Comparison of ENCODE assay signal across 1 cellular context in the genomic region with DNA sequence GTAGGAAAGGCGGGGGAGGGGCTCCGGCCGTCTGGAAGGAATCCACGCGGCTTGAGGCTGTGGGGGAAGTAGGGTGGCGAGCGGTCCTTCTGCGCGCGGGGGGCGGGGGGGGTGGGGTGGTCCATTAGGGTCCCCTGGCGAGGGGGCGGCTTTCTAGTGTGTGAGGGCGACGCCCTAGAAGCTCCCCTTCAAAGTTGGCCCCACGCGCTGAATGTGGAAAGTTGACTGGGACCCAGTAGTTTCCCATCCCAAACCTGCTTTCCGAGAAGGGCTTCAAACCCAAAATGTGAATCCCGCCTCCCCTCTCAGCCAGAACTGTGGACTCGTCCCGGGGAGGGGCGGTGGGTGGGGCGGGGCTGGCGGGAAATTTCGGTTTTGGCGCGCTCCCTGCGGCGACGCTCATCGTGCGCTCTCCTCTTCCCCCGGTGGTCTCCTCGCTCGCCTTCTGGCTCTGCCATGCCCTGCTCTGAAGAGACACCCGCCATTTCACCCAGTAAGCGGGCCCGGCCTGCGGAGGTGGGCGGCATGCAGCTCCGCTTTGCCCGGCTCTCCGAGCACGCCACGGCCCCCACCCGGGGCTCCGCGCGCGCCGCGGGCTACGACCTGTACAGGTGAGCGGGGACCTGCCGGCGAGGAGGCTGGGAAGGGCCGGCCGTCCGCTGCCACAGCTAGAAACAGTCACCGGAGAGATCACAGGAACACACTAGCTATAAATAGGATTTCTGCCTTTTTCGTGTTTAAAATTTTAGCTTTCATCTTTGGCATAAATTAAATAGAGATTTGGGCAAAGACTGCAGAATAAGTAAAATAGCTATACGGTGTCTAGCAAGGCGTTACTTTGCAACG.
TF ChIP-seq lines count a peak whose summit lies in the region.

No MANE protein-coding gene starts in this region.

TF ChIP-seq in K562, 482 proteins besides CTCF, POLR2A, EP300 and RAD21 (continued from another document and continues in another):
- no peak for TF ChIP-seq ZNF561 (CRISPR knock-in tag; conservative IDR thresholded peaks at IDR 0.05)
- TF ChIP-seq, protein P1, sequence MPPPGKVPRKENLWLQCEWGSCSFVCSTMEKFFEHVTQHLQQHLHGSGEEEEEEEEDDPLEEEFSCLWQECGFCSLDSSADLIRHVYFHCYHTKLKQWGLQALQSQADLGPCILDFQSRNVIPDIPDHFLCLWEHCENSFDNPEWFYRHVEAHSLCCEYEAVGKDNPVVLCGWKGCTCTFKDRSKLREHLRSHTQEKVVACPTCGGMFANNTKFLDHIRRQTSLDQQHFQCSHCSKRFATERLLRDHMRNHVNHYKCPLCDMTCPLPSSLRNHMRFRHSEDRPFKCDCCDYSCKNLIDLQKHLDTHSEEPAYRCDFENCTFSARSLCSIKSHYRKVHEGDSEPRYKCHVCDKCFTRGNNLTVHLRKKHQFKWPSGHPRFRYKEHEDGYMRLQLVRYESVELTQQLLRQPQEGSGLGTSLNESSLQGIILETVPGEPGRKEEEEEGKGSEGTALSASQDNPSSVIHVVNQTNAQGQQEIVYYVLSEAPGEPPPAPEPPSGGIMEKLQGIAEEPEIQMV (tag; conservative IDR thresholded peaks at IDR 0.05; ENCODE audit: low read depth): no peak
- no peak for TF ChIP-seq PML (IDR thresholded peaks at IDR 0.05; ENCODE audit: low read length)
- TF ChIP-seq CEBPB (tag; IDR thresholded peaks at IDR 0.05): no peak
- TF ChIP-seq CLOCK (CRISPR knock-in tag; IDR thresholded peaks at IDR 0.05; ENCODE audit: borderline replicate concordance): no peak
- TF ChIP-seq SNRNP70 (optimal IDR thresholded peaks at IDR 0.05; ENCODE audit: low read depth, low read length): no peak
- TF ChIP-seq SAFB2 (IDR thresholded peaks at IDR 0.05; ENCODE audit: borderline replicate concordance, low read depth, low read length, severe bottlenecking): no peak
- TF ChIP-seq WHSC1 (IDR thresholded peaks at IDR 0.05; ENCODE audit: low read length): no peak
- TF ChIP-seq EGR1 (conservative IDR thresholded peaks at IDR 0.05): peak; percentile 28; the same call in 1 of the 2 replicates
- no peak for TF ChIP-seq TAL1 (IDR thresholded peaks at IDR 0.05)
- peak in 1 of 2 experiments; percentile 61; a peak in 1 of 4 replicates for TF ChIP-seq SIN3A (IDR thresholded peaks at IDR 0.05; ENCODE audit: borderline replicate concordance in 2 of 2, control insufficient read depth in 1 of 2, low read depth in 2 of 2, low read length in 2 of 2)
- TF ChIP-seq L3MBTL2 (IDR thresholded peaks at IDR 0.05): peak; percentile 74
- no peak for TF ChIP-seq BRD4 (IDR thresholded peaks at IDR 0.05)
- TF ChIP-seq NFIX (CRISPR knock-in tag; IDR thresholded peaks at IDR 0.05; ENCODE audit: low read depth): no peak
- TF ChIP-seq, protein P2, sequence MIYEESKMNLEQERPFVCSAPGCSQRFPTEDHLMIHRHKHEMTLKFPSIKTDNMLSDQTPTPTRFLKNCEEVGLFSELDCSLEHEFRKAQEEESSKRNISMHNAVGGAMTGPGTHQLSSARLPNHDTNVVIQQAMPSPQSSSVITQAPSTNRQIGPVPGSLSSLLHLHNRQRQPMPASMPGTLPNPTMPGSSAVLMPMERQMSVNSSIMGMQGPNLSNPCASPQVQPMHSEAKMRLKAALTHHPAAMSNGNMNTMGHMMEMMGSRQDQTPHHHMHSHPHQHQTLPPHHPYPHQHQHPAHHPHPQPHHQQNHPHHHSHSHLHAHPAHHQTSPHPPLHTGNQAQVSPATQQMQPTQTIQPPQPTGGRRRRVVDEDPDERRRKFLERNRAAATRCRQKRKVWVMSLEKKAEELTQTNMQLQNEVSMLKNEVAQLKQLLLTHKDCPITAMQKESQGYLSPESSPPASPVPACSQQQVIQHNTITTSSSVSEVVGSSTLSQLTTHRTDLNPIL (CRISPR knock-in tag; IDR thresholded peaks at IDR 0.05): no peak
- TF ChIP-seq PURB (CRISPR knock-in tag; IDR thresholded peaks at IDR 0.05; ENCODE audit: low read depth): no peak
- 0 out of 2 replicates have a peak, but pooled peaks have one; percentile 16 for TF ChIP-seq FOXP1 (CRISPR knock-in tag; IDR thresholded peaks at IDR 0.05)
- no peak for TF ChIP-seq SMARCB1 (IDR thresholded peaks at IDR 0.05; ENCODE audit: insufficient read length, low read depth)
- no peak for TF ChIP-seq U2AF1 (optimal IDR thresholded peaks at IDR 0.05; ENCODE audit: low read depth, low read length)
- TF ChIP-seq HDGF (IDR thresholded peaks at IDR 0.05): no peak
- no peak for TF ChIP-seq NCOA6 (IDR thresholded peaks at IDR 0.05)
- no peak for TF ChIP-seq RAD51 (IDR thresholded peaks at IDR 0.05; ENCODE audit: borderline replicate concordance, low read depth)
- TF ChIP-seq BHLHE40 (IDR thresholded peaks at IDR 0.05; ENCODE audit: low read length): peak; percentile 72
- TF ChIP-seq CHD7 (IDR thresholded peaks at IDR 0.05; ENCODE audit: low read depth, low read length): no peak
- TF ChIP-seq PHB (CRISPR knock-in tag; IDR thresholded peaks at IDR 0.05): no peak
- no peak for TF ChIP-seq HMGN3 (IDR thresholded peaks at IDR 0.05; ENCODE audit: borderline replicate concordance, extremely low read depth, insufficient read length, low read depth, low read length)
- TF ChIP-seq BDP1 (IDR thresholded peaks at IDR 0.05; ENCODE audit: insufficient read depth, insufficient read length): no peak
- TF ChIP-seq ZKSCAN1 (IDR thresholded peaks at IDR 0.05; ENCODE audit: low read depth, low read length): no peak
- TF ChIP-seq FOXJ2 (tag; IDR thresholded peaks at IDR 0.05): no peak
- TF ChIP-seq ZNF24 (IDR thresholded peaks at IDR 0.05): no peak
- TF ChIP-seq, protein P3, sequence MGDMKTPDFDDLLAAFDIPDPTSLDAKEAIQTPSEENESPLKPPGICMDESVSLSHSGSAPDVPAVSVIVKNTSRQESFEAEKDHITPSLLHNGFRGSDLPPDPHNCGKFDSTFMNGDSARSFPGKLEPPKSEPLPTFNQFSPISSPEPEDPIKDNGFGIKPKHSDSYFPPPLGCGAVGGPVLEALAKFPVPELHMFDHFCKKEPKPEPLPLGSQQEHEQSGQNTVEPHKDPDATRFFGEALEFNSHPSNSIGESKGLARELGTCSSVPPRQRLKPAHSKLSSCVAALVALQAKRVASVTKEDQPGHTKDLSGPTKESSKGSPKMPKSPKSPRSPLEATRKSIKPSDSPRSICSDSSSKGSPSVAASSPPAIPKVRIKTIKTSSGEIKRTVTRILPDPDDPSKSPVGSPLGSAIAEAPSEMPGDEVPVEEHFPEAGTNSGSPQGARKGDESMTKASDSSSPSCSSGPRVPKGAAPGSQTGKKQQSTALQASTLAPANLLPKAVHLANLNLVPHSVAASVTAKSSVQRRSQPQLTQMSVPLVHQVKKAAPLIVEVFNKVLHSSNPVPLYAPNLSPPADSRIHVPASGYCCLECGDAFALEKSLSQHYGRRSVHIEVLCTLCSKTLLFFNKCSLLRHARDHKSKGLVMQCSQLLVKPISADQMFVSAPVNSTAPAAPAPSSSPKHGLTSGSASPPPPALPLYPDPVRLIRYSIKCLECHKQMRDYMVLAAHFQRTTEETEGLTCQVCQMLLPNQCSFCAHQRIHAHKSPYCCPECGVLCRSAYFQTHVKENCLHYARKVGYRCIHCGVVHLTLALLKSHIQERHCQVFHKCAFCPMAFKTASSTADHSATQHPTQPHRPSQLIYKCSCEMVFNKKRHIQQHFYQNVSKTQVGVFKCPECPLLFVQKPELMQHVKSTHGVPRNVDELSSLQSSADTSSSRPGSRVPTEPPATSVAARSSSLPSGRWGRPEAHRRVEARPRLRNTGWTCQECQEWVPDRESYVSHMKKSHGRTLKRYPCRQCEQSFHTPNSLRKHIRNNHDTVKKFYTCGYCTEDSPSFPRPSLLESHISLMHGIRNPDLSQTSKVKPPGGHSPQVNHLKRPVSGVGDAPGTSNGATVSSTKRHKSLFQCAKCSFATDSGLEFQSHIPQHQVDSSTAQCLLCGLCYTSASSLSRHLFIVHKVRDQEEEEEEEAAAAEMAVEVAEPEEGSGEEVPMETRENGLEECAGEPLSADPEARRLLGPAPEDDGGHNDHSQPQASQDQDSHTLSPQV (IDR thresholded peaks at IDR 0.05): no peak
- TF ChIP-seq SUPT5H (IDR thresholded peaks at IDR 0.05): peak; percentile 69
- TF ChIP-seq ESRRA (IDR thresholded peaks at IDR 0.05; ENCODE audit: borderline replicate concordance, low read depth): no peak
